In genomic region chr5:116444373-116445058, GRCh38 we compare ENCODE assay signal across 28 cellular contexts.
A peak's percentile ranks its signal among the peaks of the same experiment; 100 is the strongest.
DNase-seq lines count a peak whose midpoint lies in the region; ATAC-seq and TF ChIP-seq lines count a peak whose summit lies in the region.
"Had no signal": no experiment of that assay in that cellular context is flagged by ENCODE, and none has a peak within 500 bp of the region (broad histone marks: within the 10 kb centered on the region; RNA-seq: fewer than 3 reads in every experiment).

No MANE protein-coding gene starts in this region.

- peaks cover 68% of the 10 kb centered on the region for H3K4me1 ChIP-seq in GM23338 (ENCODE audit: insufficient read depth)
- H3K4me1 ChIP-seq in tibial nerve: peaks cover 0 to 8% (median 3%) of the 10 kb centered on the region in 4 donors
- no peaks in the 10 kb centered on the region for H3K4me1 ChIP-seq in PC-9 (replicated peaks; ENCODE audit: insufficient read depth)
- peaks cover 30% of the 10 kb centered on the region for H3K4me1 ChIP-seq in psoas muscle
- H3K4me1 ChIP-seq: breast epithelium, prostate gland had no signal

- H3K27me3 Mint-ChIP-seq in GM23338 (ENCODE audit: insufficient read depth, low read depth, poor library complexity) (peaks cover 56% of the 10 kb centered on the region), brain (peaks cover 7% of the 10 kb centered on the region), nephron progenitor cell (ENCODE audit: low read depth, poor library complexity) (no peaks in the 10 kb centered on the region), chondrocyte (ENCODE audit: low read depth) (no peaks in the 10 kb centered on the region)
- H3K27me3 Mint-ChIP-seq: stimulated activated memory B cell treated with anti-CD40 and anti-IgM and Interleukin-4, amounts not matched to agents 10 μg/mL and 1 μg/mL and 100 μg/mL, for 72 hours had no signal

- H3K4me3 ChIP-seq in GM23338 (no peak overlapping the region), tibial nerve (no peak overlapping the region), PC-9 (no peak overlapping the region), psoas muscle (no peak overlapping the region)
- H3K4me3 ChIP-seq: breast epithelium, coronary artery, prostate gland, thoracic aorta had no signal

- H3K36me3 Mint-ChIP-seq in GM23338 (ENCODE audit: low read depth): peaks cover 45% of the 10 kb centered on the region
- peaks cover 59% of the 10 kb centered on the region for H3K36me3 Mint-ChIP-seq in brain
- H3K36me3 Mint-ChIP-seq in nephron progenitor cell (ENCODE audit: low read depth): peaks cover 56% of the 10 kb centered on the region
- H3K36me3 Mint-ChIP-seq in chondrocyte (ENCODE audit: low read depth): peaks cover 6% of the 10 kb centered on the region

- no peaks in the 10 kb centered on the region for H3K79me2 ChIP-seq in GM23338 (replicated peaks; ENCODE audit: insufficient read depth)
- H3K79me2 ChIP-seq in PC-9 (ENCODE audit: low read depth): no peaks in the 10 kb centered on the region

- TF ChIP-seq CTCF in GM23338 (conservative IDR thresholded peaks at IDR 0.05; ENCODE audit: low read depth in 2 of 2) (no peak), brain (conservative IDR thresholded peaks at IDR 0.05) (no peak), nephron progenitor cell (IDR thresholded peaks at IDR 0.05) (no peak), tibial nerve (IDR thresholded peaks at IDR 0.05) (no peak), chondrocyte (IDR thresholded peaks at IDR 0.05) (no peak), PC-9 (conservative IDR thresholded peaks at IDR 0.05) (no peak), psoas muscle (IDR thresholded peaks at IDR 0.05) (no peak)

- TF ChIP-seq POLR2A in tibial nerve (IDR thresholded peaks at IDR 0.05): no peak

- intact Hi-C loops in PC-9 (cut with micrococcal nuclease; ENCODE audit: unreplicated experiment) (no loop called here), psoas muscle (cut with DNase I) (no loop called here)

- peaks cover 69% of the 10 kb centered on the region for H3K4me1 Mint-ChIP-seq in GM23338
- H3K4me1 Mint-ChIP-seq in brain: peaks cover 78% of the 10 kb centered on the region
- H3K4me1 Mint-ChIP-seq in nephron progenitor cell: peaks cover 66% of the 10 kb centered on the region
- H3K4me1 Mint-ChIP-seq in chondrocyte (ENCODE audit: low read depth): peaks cover 14% of the 10 kb centered on the region
- H3K4me1 Mint-ChIP-seq: CD14-positive monocyte; stimulated activated memory B cell treated with anti-CD40 and anti-IgM and Interleukin-4, amounts not matched to agents 10 μg/mL and 1 μg/mL and 100 μg/mL, for 72 hours had no signal

- H3F3A ChIP-seq in GM23338 (replicated peaks; ENCODE audit: low read depth): peaks cover 16% of the 10 kb centered on the region
- H3F3A ChIP-seq in PC-9 (ENCODE audit: insufficient read depth, low read depth): no peaks in the 10 kb centered on the region

- H3K36me3 ChIP-seq in GM23338 (ENCODE audit: insufficient read depth): peaks cover 25% of the 10 kb centered on the region
- peaks cover 0 to 27% (median 0%) of the 10 kb centered on the region in 3 donors for H3K36me3 ChIP-seq in tibial nerve
- H3K36me3 ChIP-seq in PC-9 (ENCODE audit: low read depth): no peaks in the 10 kb centered on the region
- H3K36me3 ChIP-seq in psoas muscle (ENCODE audit: insufficient read depth in 1 of 2, low read depth in 1 of 2): peaks cover 0 to 15% of the 10 kb centered on the region in 2 donors
- H3K36me3 ChIP-seq: breast epithelium, prostate gland, thoracic aorta had no signal

- no peak overlapping the region for H2AFZ ChIP-seq in GM23338
- no peak overlapping the region for H2AFZ ChIP-seq in PC-9

- no peak for DNase-seq in GM23338 (ENCODE audit: low spot score)
- peak; percentile 75 for DNase-seq in NCI-H146 (lab: John Stamatoyannopoulos, UW)
- no peak for DNase-seq in nephron progenitor cell
- no peak for DNase-seq in tibial nerve (ENCODE audit: low spot score in 2 of 2)
- no peak for DNase-seq in chondrocyte (ENCODE audit: low spot score)
- no peak for DNase-seq in PC-9
- no peak for DNase-seq in psoas muscle
- DNase-seq: activated CD4-positive, CD25-positive, alpha-beta regulatory T cell; activated CD8-positive, alpha-beta memory T cell treated with anti-CD3 and anti-CD28 coated beads, Interleukin-2, amount 50 U/mL, for 4 hours; activated naive CD4-positive, alpha-beta T cell treated with anti-CD3 and anti-CD28 coated beads, Interleukin-2, amount 50 U/mL, for 16 hours; amniotic stem cell; HFFc6; Kasumi-1; NCI-H1694 treated with DMSO at 0.1 percent for 48 hours; NCI-H226; PC-3; SHP77; stimulated activated CD4-positive, alpha-beta T cell treated with anti-CD3 and anti-CD28 coated beads, Interleukin-4, amount 100 ng/mL, for 4 hours had no signal

- no peaks in the 10 kb centered on the region for H3K9me2 ChIP-seq in GM23338 (ENCODE audit: insufficient read depth)
- H3K9me2 ChIP-seq in PC-9 (ENCODE audit: insufficient read depth): no peaks in the 10 kb centered on the region

- H3K4me2 ChIP-seq in GM23338: no peak overlapping the region
- H3K4me2 ChIP-seq in PC-9: no peak overlapping the region

- no peak for TF ChIP-seq EP300 in tibial nerve (IDR thresholded peaks at IDR 0.05)

- BruUV-seq in PC-9 (replicated peaks; lab: Mats Ljungman, UMichigan): no TSS peak

- CTCF ChIA-PET in PC-9 (lab: Charles Lee): no interaction called here

- ATAC-seq in GM23338: no peak
- no peak for ATAC-seq in psoas muscle
- ATAC-seq: HepG2; PC-3; stimulated activated memory B cell treated with anti-CD40 and anti-IgM and Interleukin-4, amounts not matched to agents 10 μg/mL and 1 μg/mL and 100 μg/mL, for 72 hours had no signal

- peaks cover 5% of the 10 kb centered on the region; the same call in 2 of the 3 replicates for H3K9me3 Mint-ChIP-seq in GM23338
- H3K9me3 Mint-ChIP-seq in brain: peaks cover 0 to 4% (median 0%) of the 10 kb centered on the region in 5 experiments
- no peaks in the 10 kb centered on the region for H3K9me3 Mint-ChIP-seq in nephron progenitor cell
- no peaks in the 10 kb centered on the region for H3K9me3 Mint-ChIP-seq in chondrocyte (ENCODE audit: low read depth)
- H3K9me3 Mint-ChIP-seq: stimulated activated memory B cell treated with anti-CD40 and anti-IgM and Interleukin-4, amounts not matched to agents 10 μg/mL and 1 μg/mL and 100 μg/mL, for 72 hours had no signal

- peak overlapping the region; percentile 30 for H3K27ac Mint-ChIP-seq in GM23338
- peak overlapping the region; percentile 72 to 92 (median 90) for H3K27ac Mint-ChIP-seq in brain
- peak overlapping the region; percentile 74 for H3K27ac Mint-ChIP-seq in nephron progenitor cell
- H3K27ac Mint-ChIP-seq in chondrocyte (ENCODE audit: unreplicated experiment): no peak overlapping the region
- H3K27ac Mint-ChIP-seq: HFFc6; stimulated activated memory B cell treated with anti-CD40 and anti-IgM and Interleukin-4, amounts not matched to agents 10 μg/mL and 1 μg/mL and 100 μg/mL, for 72 hours had no signal

- H3K27ac ChIP-seq in GM23338 (ENCODE audit: low read depth) (peak overlapping the region; percentile 36; the same call in 1 of the 2 replicates), tibial nerve (no peak overlapping the region), PC-9 (no peak overlapping the region), psoas muscle (no peak overlapping the region)
- H3K27ac ChIP-seq: breast epithelium, coronary artery, HL-60, neutrophil, prostate gland, thoracic aorta had no signal

- H3K4me3 Mint-ChIP-seq in GM23338 (no peak overlapping the region), brain (peak overlapping the region in 4 of 5 experiments; percentile 11 to 61 (median 28)), nephron progenitor cell (no peak overlapping the region), chondrocyte (ENCODE audit: unreplicated experiment) (no peak overlapping the region)
- H3K4me3 Mint-ChIP-seq: CD14-positive monocyte; HFFc6; stimulated activated memory B cell treated with anti-CD40 and anti-IgM and Interleukin-4, amounts not matched to agents 10 μg/mL and 1 μg/mL and 100 μg/mL, for 72 hours had no signal

- H3K27me3 ChIP-seq in GM23338 (ENCODE audit: insufficient read depth): 0 out of 2 replicates have a peak, but pooled peaks cover 5% of the 10 kb centered on the region
- H3K27me3 ChIP-seq in tibial nerve: no peaks in the 10 kb centered on the region
- peaks cover 6% of the 10 kb centered on the region; the same call in 1 of the 2 replicates for H3K27me3 ChIP-seq in PC-9 (ENCODE audit: insufficient read depth, low read depth)
- H3K27me3 ChIP-seq in psoas muscle (ENCODE audit: insufficient read depth in 3 of 3, low read length in 2 of 3): no peaks in the 10 kb centered on the region
- H3K27me3 ChIP-seq: breast epithelium, neutrophil had no signal

- POLR2A ChIA-PET in PC-9 (lab: Charles Lee; ENCODE audit: unreplicated experiment): no interaction called here

- peaks cover 12% of the 10 kb centered on the region; the same call in 1 of the 2 replicates for H4K20me1 ChIP-seq in GM23338 (replicated peaks; ENCODE audit: insufficient read depth)
- no peaks in the 10 kb centered on the region for H4K20me1 ChIP-seq in PC-9 (ENCODE audit: insufficient read depth)

- H3K9me3 ChIP-seq in tibial nerve (no peaks in the 10 kb centered on the region), PC-9 (ENCODE audit: insufficient read depth, low read depth) (no peaks in the 10 kb centered on the region), psoas muscle (no peaks in the 10 kb centered on the region)
- H3K9me3 ChIP-seq: breast epithelium, neutrophil, prostate gland, thoracic aorta had no signal

- WGBS in tibial nerve, 2 donors: 71 to 74% methylated on average over 12 of the region's 12 CpGs
- WGBS in psoas muscle, 3 donors: 74 to 83% (median 78%) methylated on average over 12 of the region's 12 CpGs

TF ChIP-seq in GM23338, 12 proteins besides CTCF, POLR2A, EP300 and RAD21 (continues in another document):
- TF ChIP-seq POLR2AphosphoS5 (IDR thresholded peaks at IDR 0.05; ENCODE audit: low read depth) (no peak; the same call in none of the 2 replicates), CREB1 (CRISPR knock-in tag; IDR thresholded peaks at IDR 0.05; ENCODE audit: low read depth) (no peak), STAT1 (IDR thresholded peaks at IDR 0.05; ENCODE audit: unreplicated experiment) (no peak), ZNF331 (CRISPR knock-in tag; IDR thresholded peaks at IDR 0.05; ENCODE audit: low read depth) (no peak), ETS1 (IDR thresholded peaks at IDR 0.05) (no peak), NANOG (IDR thresholded peaks at IDR 0.05; ENCODE audit: borderline replicate concordance) (no peak), ZNF114 (CRISPR knock-in tag; IDR thresholded peaks at IDR 0.05) (no peak)

Comparison
In these comparisons a context has a peak if more than half of its experiments do, and no peak if none do; other contexts are left out.
1. H3K4me3 Mint-ChIP-seq: peak in brain (4 of 5); none in GM23338 (single experiment), nephron progenitor cell (single experiment) and chondrocyte (single experiment).